ENCODE assay signal across 9 cellular contexts in genomic region chr1:8259498-8260290, GRCh38. TPM values are rescaled to one million over a fixed set of nuclear protein-coding genes. Genes with fewer than 3 reads are reported as not detected.
DNase-seq lines count a peak whose midpoint lies in the region; ATAC-seq and TF ChIP-seq lines count a peak whose summit lies in the region.
"Had no signal": no experiment of that assay in that cellular context is flagged by ENCODE, and none has a peak within 500 bp of the region (broad histone marks: within the 10 kb centered on the region; RNA-seq: fewer than 3 reads in every experiment).

No MANE protein-coding gene starts in this region.

- H3K9me3 ChIP-seq in HUES64 (ENCODE audit: insufficient read depth, low read depth, low read length) (no peaks in the 10 kb centered on the region), thyroid gland (no peaks in the 10 kb centered on the region)

- in situ Hi-C loops in astrocyte of the cerebellum (cut with HindIII; ENCODE audit: low sequenced_read_pairs) = no loop called here

- H3K4me1 ChIP-seq in HUES64 (ENCODE audit: insufficient read depth, low read length) = peaks cover 15% of the 10 kb centered on the region
- peaks cover 27 to 32% of the 10 kb centered on the region in 2 donors for H3K4me1 ChIP-seq in thyroid gland

- no peak overlapping the region for H3K4me3 ChIP-seq in HUES64 (ENCODE audit: low read length)
- no peak overlapping the region for H3K4me3 ChIP-seq in astrocyte of the cerebellum (ENCODE audit: low read depth, low read length)
- no peak overlapping the region for H3K4me3 ChIP-seq in thyroid gland (replicated peaks in 1 of 3)

- TF ChIP-seq CTCF in astrocyte of the cerebellum (IDR thresholded peaks at IDR 0.05; ENCODE audit: low read depth, low read length, missing control alignments) (no peak), thyroid gland (IDR thresholded peaks at IDR 0.05) (no peak)

- ATAC-seq in GM18873 (IDR thresholded peaks at IDR 0.05; ENCODE audit: low FRiP score, unreplicated experiment) = no peak
- ATAC-seq in GM19328 (IDR thresholded peaks at IDR 0.05; ENCODE audit: unreplicated experiment) = no peak

- peak in 1 of 2 donors; percentile 29 for TF ChIP-seq POLR2A in thyroid gland (IDR thresholded peaks at IDR 0.05)

- H3K27ac ChIP-seq in HUES64 (ENCODE audit: low read depth, low read length) (peak overlapping the region; percentile 49; the same call in 1 of the 2 replicates), layer of hippocampus (ENCODE audit: low read depth, low read length) (peak overlapping the region; percentile 38), thyroid gland (peak overlapping the region; percentile 94 to 99 (median 96))

- no peak overlapping the region for H3K9ac ChIP-seq in HUES64 (ENCODE audit: low read depth, low read length)

- no peaks in the 10 kb centered on the region for H3K36me3 ChIP-seq in HUES64 (ENCODE audit: insufficient read depth, low read length)
- H3K36me3 ChIP-seq in thyroid gland = no peaks in the 10 kb centered on the region

- intact Hi-C loops in thyroid gland (cut with DNase I) = no loop called here

- H3K27me3 ChIP-seq in HUES64 (ENCODE audit: insufficient read depth, low read length) (no peaks in the 10 kb centered on the region), layer of hippocampus (ENCODE audit: control insufficient read depth, insufficient read depth, low read length) (no peaks in the 10 kb centered on the region), thyroid gland (no peaks in the 10 kb centered on the region)

- 60% methylated on average over 13 of the region's 13 CpGs for WGBS in HUES64
- 19 to 23% methylated on average over 13 of the region's 13 CpGs for WGBS in thyroid gland, 2 donors

- DNase-seq in astrocyte of the cerebellum (ENCODE audit: low read depth) (peak; percentile 63), thyroid gland (peak; percentile 93 to 95), DMS 273 treated with DMSO at 0.1 percent for 48 hours (lab: John Stamatoyannopoulos, UW) (no peak)
- no peak for DNase-seq in stimulated activated naive CD4-positive, alpha-beta T cell (lab: John Stamatoyannopoulos, UW)
- DNase-seq: activated naive CD8-positive, alpha-beta T cell treated with anti-CD3 and anti-CD28 coated beads, Interleukin-2, amount 10 ng/mL, durations not matched to agents 7 days and 5 days had no signal

RNA-seq across cellular contexts. Expression of gene SLC45A1, which starts 58.2 kb away (rescaled TPM):
- 0.95 TPM for polyA plus RNA-seq in HUES64 (2013, experiment 1 of 2)
- polyA plus RNA-seq in HUES64 (2013, experiment 2 of 2) = 1.2 TPM
- total RNA-seq in thyroid gland = 1 to 10 TPM; 1.6 to 4.8 (median 3.0) TPM

Comparison
In these comparisons a context has a peak if more than half of its experiments do, and no peak if none do; other contexts are left out.
1. H3K27ac ChIP-seq: peak in every context shown above with its lines; median percentile 96 in thyroid gland; 49 in HUES64; 38 in layer of hippocampus.
2. DNase-seq: peak in astrocyte of the cerebellum (single experiment) and thyroid gland (2 of 2); none in stimulated activated naive CD4-positive, alpha-beta T cell (0 of 6) and DMS 273 treated with DMSO at 0.1 percent for 48 hours (single experiment).